ENCODE assay signal across 13 cellular contexts in genomic region chr1:175221548-175222175, GRCh38. TPM values are rescaled to one million over a fixed set of nuclear protein-coding genes. Genes with fewer than 3 reads are reported as not detected.
DNase-seq lines count a peak whose midpoint lies in the region; ATAC-seq, FAIRE-seq and TF ChIP-seq lines count a peak whose summit lies in the region.
"Had no signal": no experiment of that assay in that cellular context is flagged by ENCODE, and none has a peak within 500 bp of the region (broad histone marks: within the 10 kb centered on the region; RNA-seq: fewer than 3 reads in every experiment).

No MANE protein-coding gene starts in this region.

- FAIRE-seq in H1 (lab: Jason Lieb, UNC) (peak; percentile 45), kidney (lab: Jason Lieb, UNC) (no peak)
- FAIRE-seq: GM12878 had no signal

- no peak for TF ChIP-seq EP300 in H1 (IDR thresholded peaks at IDR 0.05; ENCODE audit: borderline replicate concordance in 1 of 2, low read depth in 2 of 2, low read length in 2 of 2)

- no peaks in the 10 kb centered on the region; a peak in 1 of 7 replicates for H3K27me3 ChIP-seq in H1 (replicated peaks in 1 of 4; ENCODE audit: control insufficient read depth in 3 of 4, extremely low read depth in 1 of 4, insufficient read depth in 3 of 4, low read length in 3 of 4)

- H2BK12ac ChIP-seq in H1 (ENCODE audit: low read depth, low read length) = peak overlapping the region; percentile 60

- H3K4me1 Mint-ChIP-seq in stimulated activated memory B cell treated with anti-CD40 and anti-IgM and Interleukin-4, amounts not matched to agents 10 μg/mL and 1 μg/mL and 100 μg/mL, for 72 hours = peaks cover 80% of the 10 kb centered on the region
- H3K4me1 Mint-ChIP-seq in T-cell = peaks cover 8 to 20% (median 19%) of the 10 kb centered on the region in 3 donors

- no peak overlapping the region for H2BK120ac ChIP-seq in H1 (replicated peaks; ENCODE audit: low read depth, low read length)

- peak; percentile 55 to 61 for TF ChIP-seq RAD21 in H1 (IDR thresholded peaks at IDR 0.05 in 1 of 2, conservative IDR thresholded peaks at IDR 0.05 in 1 of 2; ENCODE audit: low read depth in 2 of 2, low read length in 2 of 2)

- H3K18ac ChIP-seq in H1 (ENCODE audit: extremely low read depth, low read length) = peak overlapping the region; percentile 72

- no peak overlapping the region for H4K8ac ChIP-seq in H1 (ENCODE audit: extremely low read depth, insufficient read depth, low read length)

- H2BK5ac ChIP-seq in H1 (ENCODE audit: low read depth, low read length) = peak overlapping the region; percentile 86; the same call in 1 of the 2 replicates

- H3K27ac ChIP-seq in H1 (ENCODE audit: low read depth, low read length) (no peak overlapping the region), kidney (ENCODE audit: low read depth in 2 of 2, low read length in 2 of 2) (no peak overlapping the region)

- POLR2A ChIA-PET in H1 (lab: Charles Lee; ENCODE audit: partially characterized antibody) (interaction anchor here (0.6 kb wide), 1 partner anchor 45 kb away, joined by 3 read pairs; no protein-coding TSS in a partner anchor), T-cell (lab: Charles Lee) (no interaction called here)

- CTCF ChIA-PET in H1 (lab: Charles Lee; ENCODE audit: partially characterized antibody) = interaction anchor here (0.6 to 4.3 kb wide), 22 partner anchors 21 to 192 kb away, joined by 3 to 43 read pairs (median 3); no protein-coding TSS in a partner anchor
- CTCF ChIA-PET in T-cell (lab: Charles Lee) = no interaction called here

- H2BK20ac ChIP-seq in H1 (ENCODE audit: low read length) = peak overlapping the region; percentile 94; the same call in 1 of the 2 replicates

- peak; percentile 14 to 33 (median 14); a peak in 3 of 4 replicates for TF ChIP-seq CTCF in H1 (IDR thresholded peaks at IDR 0.05; ENCODE audit: control extremely low read depth in 1 of 3, insufficient read depth in 1 of 3, low read depth in 1 of 3, low read length in 3 of 3)
- TF ChIP-seq CTCF in kidney (IDR thresholded peaks at IDR 0.05; ENCODE audit: borderline replicate concordance, extremely low read depth, insufficient read depth) = peak; percentile 62

- no peaks in the 10 kb centered on the region for H3K9me3 Mint-ChIP-seq in stimulated activated memory B cell treated with anti-CD40 and anti-IgM and Interleukin-4, amounts not matched to agents 10 μg/mL and 1 μg/mL and 100 μg/mL, for 72 hours
- H3K9me3 Mint-ChIP-seq in T-cell = no peaks in the 10 kb centered on the region
- H3K9me3 Mint-ChIP-seq: activated T-cell treated with anti-CD3 and anti-CD28 coated beads, Interleukin-2, amount 50 U/mL, for 4 hours had no signal

- intact Hi-C loops in kidney (cut with DNase I) = no loop called here

- H3K9ac ChIP-seq in H1 (replicated peaks in 1 of 4; ENCODE audit: extremely low read depth in 1 of 4, low read depth in 3 of 4, low read length in 3 of 4) = no peak overlapping the region
- no peak overlapping the region for H3K9ac ChIP-seq in kidney (ENCODE audit: low read length in 2 of 2)

- H2BK15ac ChIP-seq in H1 (ENCODE audit: low read length) = peak overlapping the region; percentile 84; the same call in 1 of the 2 replicates

- DNase-seq in HT-29 (ENCODE audit: low spot score) (peak; percentile 19), H1 (ENCODE audit: low read depth in 1 of 2, low spot score in 2 of 2) (peak; percentile 21 to 57), kidney (peak; percentile 80), GM03348 (ENCODE audit: low spot score) (no peak), T-cell (no peak), cerebellar cortex (ENCODE audit: low spot score) (no peak)
- DNase-seq: activated T-cell treated with anti-CD3 and anti-CD28 coated beads, Interleukin-2, amount 50 U/mL, for 4 hours; posterior cingulate gyrus; T1000 had no signal

- peaks cover 2 to 12% (median 6%) of the 10 kb centered on the region in 4 experiments for H3K4me1 ChIP-seq in H1 (replicated peaks in 1 of 4; ENCODE audit: control insufficient read depth in 3 of 4, insufficient read depth in 4 of 4, low read length in 3 of 4)
- peaks cover 8 to 16% of the 10 kb centered on the region in 2 donors for H3K4me1 ChIP-seq in kidney (ENCODE audit: control insufficient read depth in 1 of 2, insufficient read depth in 1 of 2, low read depth in 1 of 2, low read length in 2 of 2)

- H3K4me2 ChIP-seq in H1 (ENCODE audit: insufficient read depth in 1 of 2, low read depth in 2 of 2, low read length in 2 of 2) = peak overlapping the region; percentile 3 to 34; a peak in 3 of 4 replicates

- H4K91ac ChIP-seq in H1 (replicated peaks; ENCODE audit: insufficient read length, low read length) = peak overlapping the region; percentile 31

- 33% methylated on average over 10 of the region's 10 CpGs; no CpG with 5 or more reads in 1 of the 2 experiments for WGBS in H1 (ENCODE audit: extremely low coverage in 1 of 2, insufficient coverage in 1 of 2, insufficient read length in 1 of 2, insufficient replicate concordance in 2 of 2, low coverage in 1 of 2, low lambda C conversion rate in 2 of 2, missing lambda C conversion rate in 1 of 2), 2 experiments

- no peak overlapping the region for H3K14ac ChIP-seq in H1 (ENCODE audit: insufficient read length)

- H3K27ac Mint-ChIP-seq in stimulated activated memory B cell treated with anti-CD40 and anti-IgM and Interleukin-4, amounts not matched to agents 10 μg/mL and 1 μg/mL and 100 μg/mL, for 72 hours = peak overlapping the region; percentile 75
- no peak overlapping the region for H3K27ac Mint-ChIP-seq in T-cell

- no peaks in the 10 kb centered on the region for H3K27me3 Mint-ChIP-seq in stimulated activated memory B cell treated with anti-CD40 and anti-IgM and Interleukin-4, amounts not matched to agents 10 μg/mL and 1 μg/mL and 100 μg/mL, for 72 hours
- H3K27me3 Mint-ChIP-seq in T-cell = no peaks in the 10 kb centered on the region

- H2AK5ac ChIP-seq in H1 (ENCODE audit: low read depth, low read length) = no peak overlapping the region

- no peak for ATAC-seq in stimulated activated memory B cell treated with anti-CD40 and anti-IgM and Interleukin-4, amounts not matched to agents 10 μg/mL and 1 μg/mL and 100 μg/mL, for 72 hours
- ATAC-seq in T-cell (replicated peaks in 1 of 4) (no peak), GM21447 (IDR thresholded peaks at IDR 0.05; ENCODE audit: unreplicated experiment) (no peak)
- ATAC-seq: activated T-cell treated with anti-CD3 and anti-CD28 coated beads, Interleukin-2, amount 50 U/mL, for 4 hours; GM12878 had no signal

- no peaks in the 10 kb centered on the region for H3K79me1 ChIP-seq in H1 (ENCODE audit: low read depth, low read length)

- no peak overlapping the region for H4K5ac ChIP-seq in H1 (ENCODE audit: insufficient read length, low read depth, low read length)

- no peaks in the 10 kb centered on the region for H3K36me3 Mint-ChIP-seq in stimulated activated memory B cell treated with anti-CD40 and anti-IgM and Interleukin-4, amounts not matched to agents 10 μg/mL and 1 μg/mL and 100 μg/mL, for 72 hours
- H3K36me3 Mint-ChIP-seq in T-cell = no peaks in the 10 kb centered on the region

- no peaks in the 10 kb centered on the region for H3K36me3 ChIP-seq in H1 (ENCODE audit: control insufficient read depth in 2 of 4, insufficient read depth in 4 of 4, low read length in 3 of 4)
- no peaks in the 10 kb centered on the region for H3K36me3 ChIP-seq in kidney (ENCODE audit: control insufficient read depth in 1 of 2, insufficient read depth in 2 of 2, low read length in 2 of 2)

- no peak overlapping the region for H3K4ac ChIP-seq in H1 (replicated peaks; ENCODE audit: insufficient read length, low read depth, low read length)

- no peaks in the 10 kb centered on the region; the same call in 1 of the 2 replicates for H3K23me2 ChIP-seq in H1 (ENCODE audit: low read depth, low read length)

- H3K4me3 Mint-ChIP-seq in stimulated activated memory B cell treated with anti-CD40 and anti-IgM and Interleukin-4, amounts not matched to agents 10 μg/mL and 1 μg/mL and 100 μg/mL, for 72 hours = no peak overlapping the region
- H3K4me3 Mint-ChIP-seq in T-cell = no peak overlapping the region
- H3K4me3 Mint-ChIP-seq: activated T-cell treated with anti-CD3 and anti-CD28 coated beads, Interleukin-2, amount 50 U/mL, for 4 hours had no signal

- H3K23ac ChIP-seq in H1 (ENCODE audit: insufficient read length) = no peak overlapping the region

- H4K20me1 ChIP-seq in H1 (replicated peaks in 1 of 2; ENCODE audit: control insufficient read depth in 1 of 2, insufficient read depth in 2 of 2, low read length in 2 of 2) = no peaks in the 10 kb centered on the region

- no peaks in the 10 kb centered on the region for H3K9me3 ChIP-seq in H1 (ENCODE audit: insufficient read depth in 2 of 2, low read depth in 1 of 2, low read length in 1 of 2)
- H3K9me3 ChIP-seq in kidney (ENCODE audit: control insufficient read depth in 1 of 2, low read length in 2 of 2) = no peaks in the 10 kb centered on the region

- H3K4me3 ChIP-seq in H1 (ENCODE audit: extremely low read depth in 1 of 4, insufficient read depth in 2 of 4, low read depth in 3 of 4, low read length in 4 of 4) (peak overlapping the region in 1 of 4 experiments; percentile 3; a peak in 1 of 8 replicates), kidney (ENCODE audit: low read length in 2 of 2) (no peak overlapping the region)
- H3K4me3 ChIP-seq: GM12878 had no signal

- TF ChIP-seq POLR2A in H1 (IDR thresholded peaks at IDR 0.05; ENCODE audit: control extremely low read depth in 1 of 2, low read depth in 2 of 2, low read length in 2 of 2) = no peak

- H2AFZ ChIP-seq in H1 (ENCODE audit: low read length) = peak overlapping the region; percentile 95

- H3K56ac ChIP-seq in H1 (replicated peaks; ENCODE audit: insufficient read length, low read depth, low read length) = no peak overlapping the region

- H3K79me2 ChIP-seq in H1 (ENCODE audit: control insufficient read depth in 1 of 2, insufficient read depth in 2 of 2, low read length in 2 of 2) = no peaks in the 10 kb centered on the region

TF ChIP-seq in H1, 55 proteins besides CTCF, POLR2A, EP300 and RAD21 (continues in another document):
- TF ChIP-seq RBBP5 (IDR thresholded peaks at IDR 0.05; ENCODE audit: borderline replicate concordance, low read depth, low read length) (no peak; the same call in 1 of the 2 replicates), SP4 (IDR thresholded peaks at IDR 0.05; ENCODE audit: low read length) (no peak), YY1 (IDR thresholded peaks at IDR 0.05; ENCODE audit: low read depth, low read length) (no peak)

RNA-seq across cellular contexts. Expression of gene KIAA0040, which starts 29.1 kb away (rescaled TPM):
- total RNA-seq in HT-29 (2014; rRNA removed; shearing (Covaris generic)) = 5.8 and 8.3 TPM in 2 replicates
- 11.7 and 14.1 TPM in 2 replicates for total RNA-seq in H1 (2021; fragmentation: NEBNext Ultra II Directional; extraction: Animal tissue kit (Norgen Biotek cat#: 25700))
- 8.0 and 11.0 TPM in 2 replicates for polyA plus RNA-seq in H1 (2011; rRNA removed)
- polyA plus RNA-seq in H1 (2011; cell fraction: cytosol; rRNA removed) = 9.5 TPM
- 6.6 TPM for polyA plus RNA-seq in H1 (2011; cell fraction: nucleus; rRNA removed)
- 6.9 to 7.8 TPM (median 7.5 TPM) in 4 replicates for polyA plus RNA-seq in H1 (2012, experiment 1 of 2)
- polyA plus RNA-seq in H1 (2012, experiment 2 of 2) = 3.7 TPM
- polyA plus RNA-seq in H1 (2013, experiment 1 of 2) = 8.0 TPM
- polyA plus RNA-seq in H1 (2013, experiment 2 of 2) = 9.4 TPM
- polyA minus RNA-seq in H1 (2011; rRNA and poly(A)+ RNA removed) = 18.7 and 28.4 TPM in 2 replicates
- 5.4 TPM for polyA minus RNA-seq in H1 (2011; cell fraction: cytosol; rRNA and poly(A)+ RNA removed)
- polyA minus RNA-seq in H1 (2011; cell fraction: nucleus; rRNA and poly(A)+ RNA removed) = 11.1 TPM
- total RNA-seq in kidney = 34.1 TPM
- 20.0 TPM for polyA plus RNA-seq in kidney (ENCODE audit: insufficient read depth, low read depth, low replicate concordance)
- 10 to 100 TPM; 33.0 to 60.0 (median 50.5) TPM for total RNA-seq in T-cell
- total RNA-seq: LHCN-M2 had no signal

Comparison
In these comparisons a context has a peak if more than half of its experiments do, and no peak if none do; other contexts are left out.
1. DNase-seq: peak in HT-29 (single experiment), H1 (2 of 2) and kidney (single experiment); none in GM03348 (single experiment), T-cell (0 of 34) and cerebellar cortex (single experiment).